Comparison of ENCODE assay signal across 1 cellular context in genomic region chr15:99486371-99487336, GRCh38.
TF ChIP-seq lines count a peak whose summit lies in the region.

No MANE protein-coding gene starts in this region.

TF ChIP-seq in endothelial cell of umbilical vein, 7 proteins besides CTCF, POLR2A, EP300 and RAD21 (continued from another document):
- TF ChIP-seq POLR2AphosphoS5 (IDR thresholded peaks at IDR 0.05; ENCODE audit: insufficient read depth, low read depth, low read length): no peak
- no peak for TF ChIP-seq GATA2 (IDR thresholded peaks at IDR 0.05; ENCODE audit: insufficient read depth, insufficient read length, low read depth, low read length)
